Comparison of ENCODE assay signal across 12 cellular contexts in the genomic region with DNA sequence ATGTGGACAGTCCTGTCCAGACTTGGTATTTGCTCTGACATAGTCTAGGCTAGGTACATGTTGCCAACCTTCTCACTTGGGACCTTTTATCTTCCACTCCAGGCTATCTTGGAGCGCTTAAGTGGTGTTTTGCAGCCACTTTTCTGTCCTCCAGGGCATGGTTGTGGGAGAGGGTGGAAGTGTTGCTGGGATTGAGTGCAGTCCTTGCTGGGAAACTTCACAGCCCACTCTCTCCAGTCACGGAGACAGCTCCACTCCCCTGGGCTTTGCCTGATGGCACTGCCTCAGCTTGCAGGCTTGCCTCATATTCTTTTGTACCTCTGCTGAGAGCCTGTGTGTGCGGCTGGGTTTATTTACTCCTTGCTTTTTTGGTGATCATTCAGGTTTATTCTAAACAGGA.
"Had no signal": no experiment of that assay in that cellular context is flagged by ENCODE, and none has a peak within 500 bp of the region (broad histone marks: within the 10 kb centered on the region; RNA-seq: fewer than 3 reads in every experiment).

No MANE protein-coding gene starts in this region.

- H3K9me3 ChIP-seq: ascending aorta, psoas muscle, thoracic aorta had no signal

- H3K4me3 ChIP-seq: ascending aorta, neural progenitor cell, psoas muscle, thoracic aorta had no signal

- H3K27me3 ChIP-seq: ascending aorta, neural progenitor cell had no signal

- DNase-seq: activated effector memory CD4-positive, alpha-beta T cell treated with Interleukin-2 at 50 U/mL for 16 hours; activated T-cell treated with anti-CD3 and anti-CD28 coated beads, Interleukin-2, amount 50 U/mL, for 1 hour; hypothalamus; kidney glomerular epithelial cell; mammary epithelial cell; psoas muscle; stimulated activated CD4-positive, alpha-beta T cell treated with anti-CD3 and anti-CD28 coated beads, Interleukin-1b, Interleukin-23, amount 100 ng/mL, for 48 hours; T-helper 9 cell had no signal

- H3K27ac ChIP-seq: ascending aorta, neural progenitor cell, psoas muscle, thoracic aorta had no signal

- ATAC-seq: activated CD4-positive, CD25-positive, alpha-beta regulatory T cell treated with anti-CD3 and anti-CD28 coated beads, Interleukin-2, amount 50 U/mL, for 24 hours; psoas muscle had no signal

- H3K4me1 ChIP-seq: ascending aorta, neural progenitor cell, psoas muscle had no signal

- H3K27ac Mint-ChIP-seq: neural progenitor cell had no signal

- H3K4me3 Mint-ChIP-seq: neural progenitor cell had no signal

- H3K36me3 ChIP-seq: neural progenitor cell had no signal

- H3K9me3 Mint-ChIP-seq: neural progenitor cell had no signal
